21 cellular contexts compared by ENCODE assay signal in genomic region chr14:59314019-59314608, GRCh38.
DNase-seq lines count a peak whose midpoint lies in the region; ATAC-seq, FAIRE-seq and TF ChIP-seq lines count a peak whose summit lies in the region.
"Had no signal": no experiment of that assay in that cellular context is flagged by ENCODE, and none has a peak within 500 bp of the region (broad histone marks: within the 10 kb centered on the region; RNA-seq: fewer than 3 reads in every experiment).

No MANE protein-coding gene starts in this region.

- peak overlapping the region; percentile 57 for H3K14ac ChIP-seq in trophoblast cell (ENCODE audit: low read length)

- WGBS in A549 (ENCODE audit: missing lambda C conversion rate) = 38% methylated on average over 2 of the region's 2 CpGs
- 82 to 100% methylated on average over 2 of the region's 2 CpGs for WGBS in gastroesophageal sphincter (ENCODE audit: low coverage in 1 of 2), 2 donors
- no CpG with 5 or more reads among the region's 2 CpGs for WGBS in trophoblast cell (ENCODE audit: extremely low coverage, insufficient coverage, insufficient read length)

- TF ChIP-seq CTCF in A549 (IDR thresholded peaks at IDR 0.05) (peak; percentile 36; the same call in 2 of the 3 replicates), gastroesophageal sphincter (IDR thresholded peaks at IDR 0.05) (no peak), PC-9 (conservative IDR thresholded peaks at IDR 0.05) (no peak)

- no peak overlapping the region for H3K18ac ChIP-seq in trophoblast cell (ENCODE audit: low read length)

- no peak overlapping the region for H2BK120ac ChIP-seq in trophoblast cell (ENCODE audit: insufficient read depth, low read length, poor library complexity)

- TF ChIP-seq POLR2A in A549 (IDR thresholded peaks at IDR 0.05; ENCODE audit: low read length) = no peak
- TF ChIP-seq POLR2A in gastroesophageal sphincter (IDR thresholded peaks at IDR 0.05) = no peak

- no peak for TF ChIP-seq EP300 in A549 (IDR thresholded peaks at IDR 0.05)
- TF ChIP-seq EP300 in gastroesophageal sphincter (IDR thresholded peaks at IDR 0.05) = no peak

- H2AK5ac ChIP-seq in trophoblast cell (ENCODE audit: low read length) = no peak overlapping the region

- no peak overlapping the region for H3K23ac ChIP-seq in trophoblast cell (ENCODE audit: low read length)

- H3K27ac ChIP-seq in A549 (peak overlapping the region in 1 of 2 experiments; percentile 5; a peak in 1 of 6 replicates), gastroesophageal sphincter (peak overlapping the region; percentile 35 to 73 (median 58)), trophoblast cell (ENCODE audit: low read depth, low read length) (no peak overlapping the region), PC-9 (no peak overlapping the region)

- ATAC-seq in A549 = peak; percentile 76 to 79
- no peak for ATAC-seq in gastroesophageal sphincter
- no peak for ATAC-seq in HG03571 (IDR thresholded peaks at IDR 0.05; ENCODE audit: unreplicated experiment)
- ATAC-seq: naive thymus-derived CD8-positive, alpha-beta T cell; stimulated activated naive CD8-positive, alpha-beta T cell treated with anti-CD3 and anti-CD28 coated beads, Interleukin-15, Interleukin-2, amounts not matched to agents 100 U/mL and 50 U/mL, for 24 hours had no signal

- DNase-seq in A549 (ENCODE audit: low read depth in 1 of 2, low spot score in 1 of 2) = peak in 1 of 2 experiments; percentile 23
- DNase-seq in NCI-H69 (lab: John Stamatoyannopoulos, UW) = peak; percentile 18
- no peak for DNase-seq in trophoblast cell
- no peak for DNase-seq in kidney tubule cell (ENCODE audit: low spot score)
- no peak for DNase-seq in ureter (ENCODE audit: low spot score)
- no peak for DNase-seq in PC-9
- DNase-seq: activated B cell treated with CpG ODN at 0.5 μM for 24 hours; activated CD4-positive, alpha-beta T cell treated with anti-CD3 and anti-CD28 coated beads, Interleukin-2, amount 50 U/mL, for 4 hours; aorta; H9; Kasumi-1; mesendoderm; naive thymus-derived CD8-positive, alpha-beta T cell; NCI-H1048; NCI-H1694 treated with DMSO at 0.1 percent for 48 hours; SHP77; stimulated activated CD4-positive, alpha-beta T cell treated with anti-CD3 and anti-CD28 coated beads, Interleukin-4, amount 100 ng/mL, for 1 hour; stimulated activated naive CD8-positive, alpha-beta T cell treated with anti-CD3 and anti-CD28 coated beads, Interleukin-15, Interleukin-2, amounts not matched to agents 100 U/mL and 50 U/mL, for 24 hours; SW 1271 had no signal

- H3K79me1 ChIP-seq in trophoblast cell (ENCODE audit: low read length) = peaks cover 3% of the 10 kb centered on the region

- no peak overlapping the region for H3K9ac ChIP-seq in trophoblast cell (ENCODE audit: low read length)

- peak; percentile 42 to 50; a peak in 4 of 5 replicates for TF ChIP-seq RAD21 in A549 (conservative IDR thresholded peaks at IDR 0.05 in 1 of 2, IDR thresholded peaks at IDR 0.05 in 1 of 2)

- no peak overlapping the region for H4K91ac ChIP-seq in trophoblast cell (ENCODE audit: low read depth, low read length)

- no peak overlapping the region for H2BK5ac ChIP-seq in trophoblast cell (ENCODE audit: low read depth, low read length, poor library complexity)

- no peak overlapping the region for H4K8ac ChIP-seq in trophoblast cell (ENCODE audit: low read depth, low read length)

- no peaks in the 10 kb centered on the region for H3K36me3 ChIP-seq in gastroesophageal sphincter
- H3K36me3 ChIP-seq in trophoblast cell (ENCODE audit: control insufficient read depth in 1 of 2, insufficient read depth in 2 of 2, low read length in 2 of 2) = no peaks in the 10 kb centered on the region
- no peaks in the 10 kb centered on the region for H3K36me3 ChIP-seq in PC-9 (ENCODE audit: low read depth)

- H3K4ac ChIP-seq in trophoblast cell (ENCODE audit: low read depth, low read length) = peak overlapping the region; percentile 33

- H3K9me2 ChIP-seq in PC-9 (ENCODE audit: insufficient read depth) = no peaks in the 10 kb centered on the region

- H3K4me2 ChIP-seq in A549 = peak overlapping the region; percentile 26; the same call in 2 of the 3 replicates
- no peak overlapping the region for H3K4me2 ChIP-seq in trophoblast cell (ENCODE audit: low read length)
- H3K4me2 ChIP-seq in PC-9 = no peak overlapping the region

- no peaks in the 10 kb centered on the region for H3F3A ChIP-seq in PC-9 (ENCODE audit: insufficient read depth, low read depth)

- no TSS peak for BruUV-seq in PC-9 (replicated peaks; lab: Mats Ljungman, UMichigan)

- H3K9me3 ChIP-seq in A549 (no peaks in the 10 kb centered on the region), gastroesophageal sphincter (no peaks in the 10 kb centered on the region), trophoblast cell (ENCODE audit: insufficient read depth, low read depth, low read length) (no peaks in the 10 kb centered on the region), PC-9 (ENCODE audit: insufficient read depth, low read depth) (no peaks in the 10 kb centered on the region)

- H3K4me1 ChIP-seq in A549 (peaks cover 23% of the 10 kb centered on the region; the same call in 2 of the 3 replicates), gastroesophageal sphincter (peaks cover 9 to 98% (median 34%) of the 10 kb centered on the region in 3 donors), trophoblast cell (ENCODE audit: control insufficient read depth in 1 of 2, insufficient read depth in 2 of 2, low read length in 2 of 2) (peaks cover 4 to 9% of the 10 kb centered on the region in 2 experiments), PC-9 (replicated peaks; ENCODE audit: insufficient read depth) (no peaks in the 10 kb centered on the region)

- POLR2A ChIA-PET in A549 (lab: Yijun Ruan, JAX) = no interaction called here
- POLR2A ChIA-PET in PC-9 (lab: Charles Lee; ENCODE audit: unreplicated experiment) = no interaction called here

- H3K4me3 ChIP-seq in A549 = no peak overlapping the region
- no peak overlapping the region for H3K4me3 ChIP-seq in gastroesophageal sphincter
- H3K4me3 ChIP-seq in trophoblast cell (ENCODE audit: low read depth, low read length) = no peak overlapping the region
- no peak overlapping the region for H3K4me3 ChIP-seq in PC-9

- no peak for FAIRE-seq in A549 (lab: Jason Lieb, UNC)

- H3K79me2 ChIP-seq in trophoblast cell (ENCODE audit: control insufficient read depth, insufficient read depth, low read length, poor library complexity) (no peaks in the 10 kb centered on the region), PC-9 (ENCODE audit: low read depth) (no peaks in the 10 kb centered on the region)

- CTCF ChIA-PET in A549 (lab: Yijun Ruan, JAX) = interaction anchor here (0.6 to 1.6 kb wide), 8 partner anchors 10 to 582 kb away, joined by 3 to 6 read pairs (median 3); no protein-coding TSS in a partner anchor
- CTCF ChIA-PET in PC-9 (lab: Charles Lee) = interaction anchor here (0.6 to 1.3 kb wide), 2 partner anchors 100 to 185 kb away, joined by 3 read pairs; no protein-coding TSS in a partner anchor

- H4K12ac ChIP-seq in trophoblast cell (ENCODE audit: low read depth, low read length) = no peak overlapping the region

- no peak overlapping the region for H2AFZ ChIP-seq in trophoblast cell (ENCODE audit: insufficient read depth, low read length, poor library complexity)
- H2AFZ ChIP-seq in PC-9 = no peak overlapping the region

- no peaks in the 10 kb centered on the region for H3K27me3 ChIP-seq in gastroesophageal sphincter
- H3K27me3 ChIP-seq in trophoblast cell (ENCODE audit: insufficient read depth, low read length) = no peaks in the 10 kb centered on the region
- no peaks in the 10 kb centered on the region for H3K27me3 ChIP-seq in PC-9 (ENCODE audit: insufficient read depth, low read depth)

- peak overlapping the region; percentile 53 for H2BK12ac ChIP-seq in trophoblast cell (ENCODE audit: low read length)

- H4K20me1 ChIP-seq in PC-9 (ENCODE audit: insufficient read depth) = no peaks in the 10 kb centered on the region

- intact Hi-C loops in PC-9 (cut with micrococcal nuclease; ENCODE audit: unreplicated experiment) = no loop called here

TF ChIP-seq in A549, 52 proteins besides CTCF, POLR2A, EP300 and RAD21:
- TF ChIP-seq HOXB5 (CRISPR knock-in tag; IDR thresholded peaks at IDR 0.05) = no peak
- TF ChIP-seq SMC3 (IDR thresholded peaks at IDR 0.05) = peak; percentile 31; the same call in 1 of the 3 replicates
- no peak for TF ChIP-seq POLR2AphosphoS2 (conservative IDR thresholded peaks at IDR 0.05; ENCODE audit: low read length)
- no peak for TF ChIP-seq HOXA7 (CRISPR knock-in tag; IDR thresholded peaks at IDR 0.05)

Comparison
In these comparisons a context has a peak if more than half of its experiments do, and no peak if none do; other contexts are left out.
1. ATAC-seq: peak in A549 (2 of 2); none in gastroesophageal sphincter (single experiment) and HG03571 (single experiment).
2. H3K27ac ChIP-seq: peak in gastroesophageal sphincter (4 of 4); none in trophoblast cell (single experiment) and PC-9 (single experiment).